ENCODE assay signal across 10 cellular contexts in the genomic region with DNA sequence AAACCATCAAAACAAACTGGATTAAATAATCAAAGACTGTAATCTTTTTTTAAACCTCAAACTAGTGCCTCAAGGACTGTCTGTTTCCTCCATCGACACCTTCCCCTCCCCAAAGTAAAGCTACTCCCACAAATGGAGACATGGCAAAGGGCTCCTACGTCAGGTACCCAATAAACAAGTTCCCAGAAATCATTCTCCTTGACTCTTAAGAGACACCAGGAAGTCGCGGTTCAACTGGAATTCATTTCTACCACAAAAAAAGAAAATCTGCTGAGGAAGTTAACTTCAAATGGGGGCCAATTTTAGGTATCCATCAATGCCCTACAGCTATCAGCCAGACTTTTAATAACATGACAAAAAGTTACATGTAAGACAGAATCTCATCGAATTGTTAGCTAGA. TPM values are rescaled to one million over a fixed set of nuclear protein-coding genes. Genes with fewer than 3 reads are reported as not detected.
DNase-seq lines count a peak whose midpoint lies in the region; ATAC-seq, FAIRE-seq and TF ChIP-seq lines count a peak whose summit lies in the region.
"Had no signal": no experiment of that assay in that cellular context is flagged by ENCODE, and none has a peak within 500 bp of the region (broad histone marks: within the 10 kb centered on the region; RNA-seq: fewer than 3 reads in every experiment).

No MANE protein-coding gene starts in this region.

- H3K27ac ChIP-seq in ACC112 (ENCODE audit: low read depth, low read length) (peak overlapping the region; percentile 71), hepatocyte (no peak overlapping the region)

- ATAC-seq in activated CD8-positive, alpha-beta T cell treated with anti-CD3 and anti-CD28 coated beads, Interleukin-2, amount 10 ng/mL, durations not matched to agents 7 days and 5 days = no peak
- ATAC-seq: sciatic nerve had no signal

- peaks cover 53% of the 10 kb centered on the region for H3K4me1 Mint-ChIP-seq in activated CD8-positive, alpha-beta T cell treated with anti-CD3 and anti-CD28 coated beads, Interleukin-2, amount 10 ng/mL, durations not matched to agents 7 days and 5 days (ENCODE audit: low read depth)

- peaks cover 52% of the 10 kb centered on the region for H3K36me3 Mint-ChIP-seq in activated CD8-positive, alpha-beta T cell treated with anti-CD3 and anti-CD28 coated beads, Interleukin-2, amount 10 ng/mL, durations not matched to agents 7 days and 5 days (ENCODE audit: low read depth)

- H3K9me3 ChIP-seq in HAP-1 (no peaks in the 10 kb centered on the region), hepatocyte (ENCODE audit: low read depth) (no peaks in the 10 kb centered on the region)

- POLR2A ChIA-PET in activated CD8-positive, alpha-beta T cell treated with anti-CD3 and anti-CD28 coated beads, Interleukin-2, amount 10 ng/mL, durations not matched to agents 7 days and 5 days (lab: Charles Lee) = no interaction called here

- 78% methylated on average over 5 of the region's 5 CpGs for whole genome bisulfite sequencing in hepatocyte (ENCODE audit: low lambda C conversion rate, missing lambda C conversion rate)

- CTCF ChIA-PET in activated CD8-positive, alpha-beta T cell treated with anti-CD3 and anti-CD28 coated beads, Interleukin-2, amount 10 ng/mL, durations not matched to agents 7 days and 5 days (lab: Charles Lee) = no interaction called here

- H3K36me3 ChIP-seq in ACC112 (ENCODE audit: insufficient read depth, low read length) (peaks cover 43% of the 10 kb centered on the region), HAP-1 (replicated peaks) (peaks cover 74% of the 10 kb centered on the region), hepatocyte (replicated peaks; ENCODE audit: insufficient read depth, low read depth) (peaks cover 5% of the 10 kb centered on the region)

- H3K27ac Mint-ChIP-seq in activated CD8-positive, alpha-beta T cell treated with anti-CD3 and anti-CD28 coated beads, Interleukin-2, amount 10 ng/mL, durations not matched to agents 7 days and 5 days = peak overlapping the region; percentile 84

- DNase-seq in HAP-1 (ENCODE audit: low spot score in 2 of 2) = no peak
- DNase-seq in activated CD8-positive, alpha-beta T cell treated with anti-CD3 and anti-CD28 coated beads, Interleukin-2, amount 10 ng/mL, durations not matched to agents 7 days and 5 days = no peak
- no peak for DNase-seq in hepatocyte (ENCODE audit: low spot score)
- DNase-seq in DMS53 treated with DMSO at 0.1 percent for 48 hours (lab: John Stamatoyannopoulos, UW; ENCODE audit: unreplicated experiment) = no peak
- DNase-seq in RPMI8226 = no peak
- DNase-seq in GM03348 (ENCODE audit: low spot score) = no peak
- no peak for DNase-seq in GM12892 (ENCODE audit: insufficient read length)
- DNase-seq: hypothalamus had no signal

- H3K4me2 ChIP-seq in hepatocyte = peak overlapping the region; percentile 76

- no peak for FAIRE-seq in GM12892 (lab: Jason Lieb, UNC)

- in situ Hi-C loops in HAP-1 (cut with MboI; ENCODE audit: low sequenced_read_pairs) = no loop called here

- H3K4me3 ChIP-seq in ACC112 (ENCODE audit: low read depth, low read length) = peak overlapping the region; percentile 91
- H3K4me3 ChIP-seq in HAP-1 = peak overlapping the region; percentile 99
- no peak overlapping the region for H3K4me3 ChIP-seq in hepatocyte

- H3K4me3 Mint-ChIP-seq in activated CD8-positive, alpha-beta T cell treated with anti-CD3 and anti-CD28 coated beads, Interleukin-2, amount 10 ng/mL, durations not matched to agents 7 days and 5 days = peak overlapping the region; percentile 83

- H3K9me3 Mint-ChIP-seq in activated CD8-positive, alpha-beta T cell treated with anti-CD3 and anti-CD28 coated beads, Interleukin-2, amount 10 ng/mL, durations not matched to agents 7 days and 5 days (ENCODE audit: insufficient read depth) = no peaks in the 10 kb centered on the region

- H3K27me3 ChIP-seq in ACC112 (ENCODE audit: insufficient read depth, low read length) (no peaks in the 10 kb centered on the region), HAP-1 (ENCODE audit: low read depth) (no peaks in the 10 kb centered on the region), hepatocyte (no peaks in the 10 kb centered on the region)

- H3K79me2 ChIP-seq in ACC112 (ENCODE audit: control insufficient read depth, insufficient read depth, low read length, unreplicated experiment) (peaks cover 44% of the 10 kb centered on the region), hepatocyte (peaks cover 15% of the 10 kb centered on the region)

- no peak for TF ChIP-seq CTCF in hepatocyte (IDR thresholded peaks at IDR 0.05; ENCODE audit: poor library complexity)

- H2AFZ ChIP-seq in ACC112 (ENCODE audit: low read length, unreplicated experiment) (no peak overlapping the region), hepatocyte (no peak overlapping the region)

- peaks cover 3% of the 10 kb centered on the region for H4K20me1 ChIP-seq in hepatocyte (ENCODE audit: insufficient read depth, poor library complexity, severe bottlenecking)

- H3K9me2 ChIP-seq in hepatocyte (replicated peaks; ENCODE audit: insufficient read depth) = no peaks in the 10 kb centered on the region

- peaks cover 5% of the 10 kb centered on the region for H3K27me3 Mint-ChIP-seq in activated CD8-positive, alpha-beta T cell treated with anti-CD3 and anti-CD28 coated beads, Interleukin-2, amount 10 ng/mL, durations not matched to agents 7 days and 5 days (ENCODE audit: low read depth)

- H3K4me1 ChIP-seq in ACC112 (ENCODE audit: control insufficient read depth, insufficient read depth, low read length, unreplicated experiment) (peaks cover 46% of the 10 kb centered on the region), HAP-1 (peaks cover 13% of the 10 kb centered on the region), hepatocyte (ENCODE audit: insufficient read depth) (no peaks in the 10 kb centered on the region)

- TF ChIP-seq POLR2A in GM12892 (IDR thresholded peaks at IDR 0.05; ENCODE audit: low read depth, low read length) = no peak

RNA-seq across cellular contexts. Expression of gene RPS4X, which starts 2.5 kb away (rescaled TPM):
- 100 to 1,000 TPM; 848 to 853 TPM for total RNA-seq in activated CD8-positive, alpha-beta T cell treated with anti-CD3 and anti-CD28 coated beads, Interleukin-2, amount 10 ng/mL, durations not matched to agents 7 days and 5 days
- 650 and 763 TPM in 2 replicates for total RNA-seq in hepatocyte
- 180 and 208 TPM in 2 replicates for polyA plus RNA-seq in hepatocyte
- 3,097 TPM for polyA plus RNA-seq in GM12892 (2012; ENCODE audit: missing spikeins)

RNA-seq across cellular contexts. Expression of gene CITED1, which starts 31.2 kb away (rescaled TPM):
- not detected for total RNA-seq in activated CD8-positive, alpha-beta T cell treated with anti-CD3 and anti-CD28 coated beads, Interleukin-2, amount 10 ng/mL, durations not matched to agents 7 days and 5 days
- 2.9 TPM in 1 of 2 replicates, not detected in the other for total RNA-seq in hepatocyte
- polyA plus RNA-seq in hepatocyte = not detected in 2 replicates
- polyA plus RNA-seq in GM12892 (2012; ENCODE audit: missing spikeins) = not detected

RNA-seq across cellular contexts. Expression of gene ERCC6L, which starts 35.7 kb away (rescaled TPM):
- total RNA-seq in activated CD8-positive, alpha-beta T cell treated with anti-CD3 and anti-CD28 coated beads, Interleukin-2, amount 10 ng/mL, durations not matched to agents 7 days and 5 days = 10 to 100 TPM; 13.8 to 14.4 TPM
- 1.5 and 2.5 TPM in 2 replicates for total RNA-seq in hepatocyte
- 0.51 and 1.6 TPM in 2 replicates for polyA plus RNA-seq in hepatocyte
- polyA plus RNA-seq in GM12892 (2012; ENCODE audit: missing spikeins) = 5.7 TPM
